In the genomic region with DNA sequence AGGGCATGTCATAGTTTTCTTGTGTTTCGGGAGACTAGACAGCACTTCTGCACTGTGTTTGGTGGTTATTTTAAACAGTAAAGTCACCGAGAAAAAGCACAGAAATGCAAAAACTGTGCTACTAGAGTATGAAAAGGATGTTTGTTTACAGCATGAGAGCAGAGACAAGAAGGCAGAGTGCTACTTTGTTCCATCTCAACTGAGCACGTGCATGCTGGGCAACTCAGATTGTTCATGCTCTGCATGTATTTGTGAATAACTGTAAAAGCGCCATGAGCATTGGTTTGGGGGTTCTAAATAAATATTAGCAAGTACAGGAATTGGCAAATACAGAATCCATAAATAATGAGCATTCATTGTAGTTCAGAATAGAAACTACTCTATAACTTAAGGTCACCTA, we compare ENCODE assay signal across 22 cellular contexts. TPM values are rescaled to one million over a fixed set of nuclear protein-coding genes. Genes with fewer than 3 reads are reported as not detected.
DNase-seq lines count a peak whose midpoint lies in the region; ATAC-seq and TF ChIP-seq lines count a peak whose summit lies in the region.
"Had no signal": no experiment of that assay in that cellular context is flagged by ENCODE, and none has a peak within 500 bp of the region (broad histone marks: within the 10 kb centered on the region; RNA-seq: fewer than 3 reads in every experiment).

No MANE protein-coding gene starts in this region.

- H3K9me3 ChIP-seq in adipocyte (ENCODE audit: control insufficient read depth, low read length) (peaks cover 5% of the 10 kb centered on the region), spleen (peaks cover 3 to 30% (median 18%) of the 10 kb centered on the region in 8 donors)
- H3K9me3 ChIP-seq: BE2C had no signal

- peaks cover 37% of the 10 kb centered on the region for H3K36me3 ChIP-seq in adipocyte (ENCODE audit: control insufficient read depth, insufficient read depth, low read length, severe bottlenecking)
- no peaks in the 10 kb centered on the region for H3K36me3 ChIP-seq in spleen
- H3K36me3 ChIP-seq: BE2C had no signal

- ATAC-seq in sciatic nerve: peak; percentile 42
- ATAC-seq: A549 had no signal

- TF ChIP-seq POLR2A in spleen (IDR thresholded peaks at IDR 0.05): no peak

- no peak for TF ChIP-seq CTCF in spleen (IDR thresholded peaks at IDR 0.05 in 8 of 11, conservative IDR thresholded peaks at IDR 0.05 in 3 of 11)

- peaks cover 12% of the 10 kb centered on the region for H3K4me1 ChIP-seq in adipocyte (ENCODE audit: control insufficient read depth, insufficient read depth, low read length)
- H3K4me1 ChIP-seq in spleen: no peaks in the 10 kb centered on the region
- H3K4me1 ChIP-seq: BE2C had no signal

- DNase-seq in EH (ENCODE audit: low read depth): peak; percentile 34
- peak; percentile 30 for DNase-seq in adipocyte (ENCODE audit: low read depth)
- peak; percentile 16 for DNase-seq in iris pigment epithelial cell (ENCODE audit: low read depth)
- DNase-seq in sciatic nerve (ENCODE audit: low spot score): no peak
- no peak for DNase-seq in spleen
- DNase-seq in stimulated activated CD4-positive, alpha-beta T cell treated with anti-CD3 and anti-CD28 coated beads, Interleukin-15, amount 100 ng/mL, for 24 hours: no peak
- DNase-seq in epidermal melanocyte (ENCODE audit: insufficient read length, low spot score): no peak
- DNase-seq: 8988T; ACHN; AML-193; BE2C; Calu3; CD4-positive, alpha-beta memory T cell; COR-L47; DMS53; DMS79 treated with DMSO at 0.1 percent for 48 hours; GM23248; H7; HCEC 1CT had no signal

- no peak overlapping the region for H3K9ac ChIP-seq in adipocyte (ENCODE audit: low read length)
- H3K9ac ChIP-seq: BLaER1 treated with 17β-estradiol and CSF1 and Interleukin-3, amounts not matched to agents 10 nM and 100 nM; GM23248 had no signal

- H3K27ac ChIP-seq in spleen: no peak overlapping the region
- H3K27ac ChIP-seq: A549; BLaER1 treated with 17β-estradiol and CSF1 and Interleukin-3, amounts not matched to agents 10 nM and 100 nM; GM23248 had no signal

- H3K27me3 ChIP-seq in adipocyte (replicated peaks; ENCODE audit: control insufficient read depth, insufficient read depth, low read length): no peaks in the 10 kb centered on the region
- H3K27me3 ChIP-seq in spleen (replicated peaks in 1 of 7): peaks cover 0 to 7% (median 0%) of the 10 kb centered on the region in 7 donors
- H3K27me3 ChIP-seq: BLaER1 treated with 17β-estradiol and CSF1 and Interleukin-3, amounts not matched to agents 10 nM and 100 nM had no signal

- 67 to 83% (median 78%) methylated on average over 4 of the region's 4 CpGs for WGBS in spleen, 5 donors

- intact Hi-C loops in sciatic nerve (cut with DNase I): no loop called here
- intact Hi-C loops in spleen (cut with DNase I; ENCODE audit: low total_unique reads): no loop called here

- H3K4me3 ChIP-seq in adipocyte (ENCODE audit: low read length) (no peak overlapping the region), spleen (no peak overlapping the region)
- H3K4me3 ChIP-seq: A549; BLaER1 treated with 17β-estradiol and CSF1 and Interleukin-3, amounts not matched to agents 10 nM and 100 nM; GM23248 had no signal

RNA-seq across cellular contexts. Expression of a gene that starts 7.4 kb away (rescaled TPM):
- total RNA-seq in sciatic nerve: 71.3 TPM
- total RNA-seq in spleen: 10 to 100 TPM in 2 of 7 donors, 1 to 10 TPM in 5; 5.1 to 13.3 (median 9.0) TPM
- 1 to 10 TPM in 1 of 3 donors, under 1 TPM in 2; 0.20 to 1.2 (median 0.35) TPM for polyA plus RNA-seq in spleen
- total RNA-seq: Calu3 had no signal
- polyA plus RNA-seq: CD14-positive monocyte had no signal

RNA-seq across cellular contexts. Expression of a gene that starts 10.1 kb away (rescaled TPM):
- total RNA-seq in sciatic nerve (12.5 TPM), spleen (1 to 10 TPM; 2.3 to 4.4 (median 2.9) TPM)
- under 1 TPM; 0.30 to 0.86 (median 0.58) TPM for polyA plus RNA-seq in spleen
- total RNA-seq: Calu3 had no signal

Comparison
In these comparisons a context has a peak if more than half of its experiments do, and no peak if none do; other contexts are left out.
1. DNase-seq: peak in EH (single experiment), adipocyte (single experiment) and iris pigment epithelial cell (single experiment); none in sciatic nerve (single experiment), spleen (single experiment), stimulated activated CD4-positive, alpha-beta T cell treated with anti-CD3 and anti-CD28 coated beads, Interleukin-15, amount 100 ng/mL, for 24 hours (single experiment) and epidermal melanocyte (single experiment).